2 cellular contexts compared by ENCODE assay signal in the genomic region with DNA sequence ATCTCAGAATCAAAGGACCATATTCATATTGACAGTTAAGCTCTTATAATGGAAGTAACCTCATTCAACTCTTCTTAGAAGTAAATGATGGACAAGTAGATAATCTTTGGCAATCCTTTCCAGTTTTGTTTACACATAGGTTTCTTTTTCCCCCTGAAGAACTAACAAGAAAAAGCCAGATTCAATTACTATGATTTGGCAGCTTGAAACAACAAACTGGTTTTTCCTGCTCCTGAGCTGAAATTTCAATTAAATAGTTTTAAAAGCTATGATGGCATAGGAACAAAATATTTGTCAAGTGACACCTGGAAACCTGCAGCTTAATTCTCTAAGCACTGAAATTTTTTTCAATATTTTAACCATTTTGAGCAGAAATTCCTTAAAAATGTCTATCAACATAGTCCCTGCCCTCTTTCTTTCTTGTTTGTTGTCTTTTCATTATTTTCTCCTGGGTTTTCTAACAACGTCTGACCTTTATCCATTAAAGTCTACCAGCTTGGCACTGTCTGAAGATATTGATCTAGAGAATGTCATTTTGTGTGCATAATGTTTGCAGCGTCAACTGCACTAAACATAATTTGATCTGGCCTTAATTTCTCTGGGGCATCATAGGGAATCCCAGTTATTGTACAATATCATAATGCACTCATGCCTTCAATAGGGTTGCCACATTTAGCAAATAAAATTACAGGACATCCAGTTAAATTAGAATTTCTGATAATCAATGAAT.
TF ChIP-seq lines count a peak whose summit lies in the region.

No MANE protein-coding gene starts in this region.

TF ChIP-seq in liver, 16 proteins besides CTCF, POLR2A, EP300 and RAD21:
- no peak for TF ChIP-seq NR2F2 (IDR thresholded peaks at IDR 0.05)
- TF ChIP-seq HNF4G (IDR thresholded peaks at IDR 0.05), result no peak
- TF ChIP-seq, protein P1, sequence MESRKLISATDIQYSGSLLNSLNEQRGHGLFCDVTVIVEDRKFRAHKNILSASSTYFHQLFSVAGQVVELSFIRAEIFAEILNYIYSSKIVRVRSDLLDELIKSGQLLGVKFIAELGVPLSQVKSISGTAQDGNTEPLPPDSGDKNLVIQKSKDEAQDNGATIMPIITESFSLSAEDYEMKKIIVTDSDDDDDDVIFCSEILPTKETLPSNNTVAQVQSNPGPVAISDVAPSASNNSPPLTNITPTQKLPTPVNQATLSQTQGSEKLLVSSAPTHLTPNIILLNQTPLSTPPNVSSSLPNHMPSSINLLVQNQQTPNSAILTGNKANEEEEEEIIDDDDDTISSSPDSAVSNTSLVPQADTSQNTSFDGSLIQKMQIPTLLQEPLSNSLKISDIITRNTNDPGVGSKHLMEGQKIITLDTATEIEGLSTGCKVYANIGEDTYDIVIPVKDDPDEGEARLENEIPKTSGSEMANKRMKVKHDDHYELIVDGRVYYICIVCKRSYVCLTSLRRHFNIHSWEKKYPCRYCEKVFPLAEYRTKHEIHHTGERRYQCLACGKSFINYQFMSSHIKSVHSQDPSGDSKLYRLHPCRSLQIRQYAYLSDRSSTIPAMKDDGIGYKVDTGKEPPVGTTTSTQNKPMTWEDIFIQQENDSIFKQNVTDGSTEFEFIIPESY (IDR thresholded peaks at IDR 0.05), result no peak
- peak; percentile 28 to 47 for TF ChIP-seq HNF4A (conservative IDR thresholded peaks at IDR 0.05)
- peak; percentile 29 for TF ChIP-seq YY1 (IDR thresholded peaks at IDR 0.05)
- no peak for TF ChIP-seq SP1 (IDR thresholded peaks at IDR 0.05)
- TF ChIP-seq, protein P2, sequence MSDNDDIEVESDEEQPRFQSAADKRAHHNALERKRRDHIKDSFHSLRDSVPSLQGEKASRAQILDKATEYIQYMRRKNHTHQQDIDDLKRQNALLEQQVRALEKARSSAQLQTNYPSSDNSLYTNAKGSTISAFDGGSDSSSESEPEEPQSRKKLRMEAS (IDR thresholded peaks at IDR 0.05), result no peak
- TF ChIP-seq TAF1 (conservative IDR thresholded peaks at IDR 0.05), result no peak
- no peak for TF ChIP-seq FOXA1 (IDR thresholded peaks at IDR 0.05)
- TF ChIP-seq GABPA (IDR thresholded peaks at IDR 0.05 in 1 of 2, conservative IDR thresholded peaks at IDR 0.05 in 1 of 2), result no peak

TF ChIP-seq in HepG2, 621 proteins besides CTCF, POLR2A, EP300 and RAD21:
- TF ChIP-seq ZNF670 (CRISPR knock-in tag; IDR thresholded peaks at IDR 0.05; ENCODE audit: borderline replicate concordance) (no peak), NFE2L1 (CRISPR knock-in tag; IDR thresholded peaks at IDR 0.05; ENCODE audit: borderline replicate concordance) (no peak), TOE1 (CRISPR knock-in tag; IDR thresholded peaks at IDR 0.05) (no peak), TOPORS (CRISPR knock-in tag; IDR thresholded peaks at IDR 0.05) (no peak), FOXM1 (CRISPR knock-in tag; IDR thresholded peaks at IDR 0.05) (no peak), KDM5A (IDR thresholded peaks at IDR 0.05; ENCODE audit: borderline replicate concordance, low read length) (no peak), HNRNPH1 (optimal IDR thresholded peaks at IDR 0.05; ENCODE audit: low read depth, low read length) (no peak), ZZZ3 (CRISPR knock-in tag; IDR thresholded peaks at IDR 0.05; ENCODE audit: borderline replicate concordance) (no peak), RFXANK (CRISPR knock-in tag; IDR thresholded peaks at IDR 0.05) (no peak), ZNF891 (CRISPR knock-in tag; IDR thresholded peaks at IDR 0.05) (no peak), NRL (CRISPR knock-in tag; IDR thresholded peaks at IDR 0.05; ENCODE audit: borderline replicate concordance) (no peak), ZNF430 (CRISPR knock-in tag; IDR thresholded peaks at IDR 0.05) (no peak), PAX8 (CRISPR knock-in tag; IDR thresholded peaks at IDR 0.05; ENCODE audit: borderline replicate concordance) (no peak), JARID2 (CRISPR knock-in tag; IDR thresholded peaks at IDR 0.05; ENCODE audit: insufficient replicate concordance) (no peak)
- TF ChIP-seq, protein P3, sequence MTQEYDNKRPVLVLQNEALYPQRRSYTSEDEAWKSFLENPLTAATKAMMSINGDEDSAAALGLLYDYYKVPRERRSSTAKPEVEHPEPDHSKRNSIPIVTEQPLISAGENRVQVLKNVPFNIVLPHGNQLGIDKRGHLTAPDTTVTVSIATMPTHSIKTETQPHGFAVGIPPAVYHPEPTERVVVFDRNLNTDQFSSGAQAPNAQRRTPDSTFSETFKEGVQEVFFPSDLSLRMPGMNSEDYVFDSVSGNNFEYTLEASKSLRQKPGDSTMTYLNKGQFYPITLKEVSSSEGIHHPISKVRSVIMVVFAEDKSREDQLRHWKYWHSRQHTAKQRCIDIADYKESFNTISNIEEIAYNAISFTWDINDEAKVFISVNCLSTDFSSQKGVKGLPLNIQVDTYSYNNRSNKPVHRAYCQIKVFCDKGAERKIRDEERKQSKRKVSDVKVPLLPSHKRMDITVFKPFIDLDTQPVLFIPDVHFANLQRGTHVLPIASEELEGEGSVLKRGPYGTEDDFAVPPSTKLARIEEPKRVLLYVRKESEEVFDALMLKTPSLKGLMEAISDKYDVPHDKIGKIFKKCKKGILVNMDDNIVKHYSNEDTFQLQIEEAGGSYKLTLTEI (CRISPR knock-in tag; conservative IDR thresholded peaks at IDR 0.05), result no peak
- TF ChIP-seq, protein P4, sequence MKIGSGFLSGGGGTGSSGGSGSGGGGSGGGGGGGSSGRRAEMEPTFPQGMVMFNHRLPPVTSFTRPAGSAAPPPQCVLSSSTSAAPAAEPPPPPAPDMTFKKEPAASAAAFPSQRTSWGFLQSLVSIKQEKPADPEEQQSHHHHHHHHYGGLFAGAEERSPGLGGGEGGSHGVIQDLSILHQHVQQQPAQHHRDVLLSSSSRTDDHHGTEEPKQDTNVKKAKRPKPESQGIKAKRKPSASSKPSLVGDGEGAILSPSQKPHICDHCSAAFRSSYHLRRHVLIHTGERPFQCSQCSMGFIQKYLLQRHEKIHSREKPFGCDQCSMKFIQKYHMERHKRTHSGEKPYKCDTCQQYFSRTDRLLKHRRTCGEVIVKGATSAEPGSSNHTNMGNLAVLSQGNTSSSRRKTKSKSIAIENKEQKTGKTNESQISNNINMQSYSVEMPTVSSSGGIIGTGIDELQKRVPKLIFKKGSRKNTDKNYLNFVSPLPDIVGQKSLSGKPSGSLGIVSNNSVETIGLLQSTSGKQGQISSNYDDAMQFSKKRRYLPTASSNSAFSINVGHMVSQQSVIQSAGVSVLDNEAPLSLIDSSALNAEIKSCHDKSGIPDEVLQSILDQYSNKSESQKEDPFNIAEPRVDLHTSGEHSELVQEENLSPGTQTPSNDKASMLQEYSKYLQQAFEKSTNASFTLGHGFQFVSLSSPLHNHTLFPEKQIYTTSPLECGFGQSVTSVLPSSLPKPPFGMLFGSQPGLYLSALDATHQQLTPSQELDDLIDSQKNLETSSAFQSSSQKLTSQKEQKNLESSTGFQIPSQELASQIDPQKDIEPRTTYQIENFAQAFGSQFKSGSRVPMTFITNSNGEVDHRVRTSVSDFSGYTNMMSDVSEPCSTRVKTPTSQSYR (CRISPR knock-in tag; IDR thresholded peaks at IDR 0.05; ENCODE audit: borderline replicate concordance), result no peak
- TF ChIP-seq, protein P5, sequence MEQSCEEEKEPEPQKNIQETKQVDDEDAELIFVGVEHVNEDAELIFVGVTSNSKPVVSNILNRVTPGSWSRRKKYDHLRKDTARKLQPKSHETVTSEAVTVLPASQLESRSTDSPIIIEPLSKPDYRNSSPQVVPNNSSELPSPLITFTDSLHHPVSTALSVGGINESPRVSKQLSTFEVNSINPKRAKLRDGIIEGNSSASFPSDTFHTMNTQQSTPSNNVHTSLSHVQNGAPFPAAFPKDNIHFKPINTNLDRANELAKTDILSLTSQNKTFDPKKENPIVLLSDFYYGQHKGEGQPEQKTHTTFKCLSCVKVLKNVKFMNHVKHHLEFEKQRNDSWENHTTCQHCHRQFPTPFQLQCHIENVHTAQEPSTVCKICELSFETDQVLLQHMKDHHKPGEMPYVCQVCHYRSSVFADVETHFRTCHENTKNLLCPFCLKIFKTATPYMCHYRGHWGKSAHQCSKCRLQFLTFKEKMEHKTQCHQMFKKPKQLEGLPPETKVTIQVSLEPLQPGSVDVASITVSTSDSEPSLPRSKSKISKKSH (CRISPR knock-in tag; IDR thresholded peaks at IDR 0.05; ENCODE audit: borderline replicate concordance), result no peak
